Comparison of ENCODE assay signal across 16 cellular contexts in genomic region chr10:1195828-1196227, GRCh38.
"Had no signal": no experiment of that assay in that cellular context is flagged by ENCODE, and none has a peak within 500 bp of the region (broad histone marks: within the 10 kb centered on the region; RNA-seq: fewer than 3 reads in every experiment).

No MANE protein-coding gene starts in this region.

- H3K4me3 ChIP-seq: coronary artery, left ventricle myocardium inferior, pancreas, SJCRH30, transverse colon had no signal

- H3K36me3 Mint-ChIP-seq: memory B cell had no signal

- ATAC-seq: activated CD4-positive, CD25-positive, alpha-beta regulatory T cell treated with anti-CD3 and anti-CD28 coated beads, Interleukin-2, amount 50 U/mL, for 24 hours; pancreas had no signal

- H3K4me3 Mint-ChIP-seq: activated T-cell treated with anti-CD3 and anti-CD28 coated beads, Interleukin-2, amount 50 U/mL, for 24 hours; memory B cell; T-helper 2 cell treated with Interferon-gamma antibody and Interleukin-4, amounts not matched to agents 5 μg/mL and 100 μg/mL, for 36 hours had no signal

- H3K27ac ChIP-seq: coronary artery, epithelial cell of prostate, left ventricle myocardium inferior, pancreas, SJCRH30, transverse colon had no signal

- H3K27me3 ChIP-seq: pancreas, SJCRH30, transverse colon had no signal

- DNase-seq: activated CD4-positive, alpha-beta T cell treated with anti-CD3 and anti-CD28 coated beads, Interleukin-2, amount 50 U/mL, for 4 hours; activated gamma-delta T cell; activated T-cell treated with anti-CD3 and anti-CD28 coated beads, Interleukin-2, amount 50 U/mL, for 24 hours; effector CD8-positive, alpha-beta T cell; hippocampal formation; left ventricle myocardium inferior; retina; SJCRH30; SW 1271; transverse colon had no signal

- H3K4me1 Mint-ChIP-seq: memory B cell had no signal

- H3K9me3 Mint-ChIP-seq: activated T-cell treated with anti-CD3 and anti-CD28 coated beads, Interleukin-2, amount 50 U/mL, for 24 hours; T-helper 2 cell treated with Interferon-gamma antibody and Interleukin-4, amounts not matched to agents 5 μg/mL and 100 μg/mL, for 36 hours had no signal

- H3K4me1 ChIP-seq: left ventricle myocardium inferior, SJCRH30 had no signal

- H3K9me3 ChIP-seq: left ventricle myocardium inferior, pancreas, SJCRH30, transverse colon had no signal

- H3K27me3 Mint-ChIP-seq: activated T-cell treated with anti-CD3 and anti-CD28 coated beads, Interleukin-2, amount 50 U/mL, for 24 hours; memory B cell had no signal

- H3K27ac Mint-ChIP-seq: activated T-cell treated with anti-CD3 and anti-CD28 coated beads, Interleukin-2, amount 50 U/mL, for 24 hours; memory B cell; T-helper 2 cell treated with Interferon-gamma antibody and Interleukin-4, amounts not matched to agents 5 μg/mL and 100 μg/mL, for 36 hours had no signal

- H3K36me3 ChIP-seq: left ventricle myocardium inferior, pancreas, SJCRH30, transverse colon had no signal
